Comparison of ENCODE assay signal across 9 cellular contexts in the genomic region with DNA sequence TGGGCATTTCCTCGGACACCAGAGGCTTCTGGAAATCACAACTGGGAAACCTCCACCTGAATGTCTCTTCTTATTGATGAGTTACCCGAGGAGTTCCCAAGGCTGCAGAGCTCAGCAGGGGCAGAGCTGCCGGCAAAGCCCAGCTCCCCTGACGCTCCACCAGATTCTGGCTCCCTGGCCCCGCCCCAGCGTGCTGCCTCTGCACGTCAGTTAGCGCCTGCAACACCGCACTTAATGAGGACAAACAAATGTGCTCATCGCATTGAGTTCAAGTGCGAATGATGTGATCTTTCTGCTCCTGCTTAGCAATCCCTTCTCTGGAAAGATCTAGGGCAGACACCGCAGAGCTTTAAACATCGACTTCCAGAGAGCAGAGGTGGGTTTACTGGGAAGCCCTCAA. TPM values are rescaled to one million over a fixed set of nuclear protein-coding genes. Genes with fewer than 3 reads are reported as not detected.
DNase-seq lines count a peak whose midpoint lies in the region; ATAC-seq lines count a peak whose summit lies in the region.
"Had no signal": no experiment of that assay in that cellular context is flagged by ENCODE, and none has a peak within 500 bp of the region (broad histone marks: within the 10 kb centered on the region; RNA-seq: fewer than 3 reads in every experiment).

No MANE protein-coding gene starts in this region.

- no peak overlapping the region for H4K8ac ChIP-seq in neuronal stem cell (ENCODE audit: low read depth, low read length)

- no peaks in the 10 kb centered on the region for H3K9me3 ChIP-seq in neuronal stem cell (replicated peaks in 1 of 2; ENCODE audit: control insufficient read depth in 2 of 2, insufficient read depth in 1 of 2, low read depth in 1 of 2, low read length in 2 of 2)

- H3K27me3 ChIP-seq in neuronal stem cell (ENCODE audit: control insufficient read depth in 3 of 3, insufficient read depth in 3 of 3, low read depth in 1 of 3, low read length in 3 of 3), result peaks cover 0 to 13% (median 0%) of the 10 kb centered on the region in 3 experiments

- H2AFZ ChIP-seq in neuronal stem cell (ENCODE audit: low read length), result peak overlapping the region; percentile 80

- H2BK12ac ChIP-seq in neuronal stem cell (ENCODE audit: low read length), result no peak overlapping the region

- H3K23ac ChIP-seq in neuronal stem cell (ENCODE audit: low read depth, low read length, poor library complexity), result no peak overlapping the region

- no CpG with 5 or more reads among the region's 13 CpGs for whole genome bisulfite sequencing in neuronal stem cell (ENCODE audit: extremely low coverage in 2 of 2, insufficient read length in 2 of 2, insufficient replicate concordance in 1 of 2), 2 donors

- H3K27ac ChIP-seq in neuronal stem cell (replicated peaks; ENCODE audit: low read length), result no peak overlapping the region

- no peak overlapping the region for H3K4me3 ChIP-seq in neuronal stem cell (ENCODE audit: low read length in 2 of 2)

- no peaks in the 10 kb centered on the region for H3K79me1 ChIP-seq in neuronal stem cell (ENCODE audit: low read depth, low read length)

- peak overlapping the region; percentile 71 for H3K4me2 ChIP-seq in neuronal stem cell (ENCODE audit: insufficient read depth, low read length, poor library complexity, severe bottlenecking)

- no peak overlapping the region for H3K14ac ChIP-seq in neuronal stem cell (ENCODE audit: low read length)

- H2BK15ac ChIP-seq in neuronal stem cell (ENCODE audit: low read length), result no peak overlapping the region

- H2BK5ac ChIP-seq in neuronal stem cell (ENCODE audit: low read length), result no peak overlapping the region

- no peak overlapping the region for H4K91ac ChIP-seq in neuronal stem cell (ENCODE audit: low read depth, low read length, poor library complexity)

- no peak overlapping the region for H2BK120ac ChIP-seq in neuronal stem cell (ENCODE audit: low read depth, low read length)

- peak; percentile 45 for DNase-seq in NCI-H1436 (lab: John Stamatoyannopoulos, UW)
- DNase-seq in NCI-H1436 treated with DMSO at 0.1 percent for 48 hours (lab: John Stamatoyannopoulos, UW), result no peak
- DNase-seq in activated CD4-positive, alpha-beta T cell treated with anti-CD3 and anti-CD28 coated beads, Interleukin-2, amount 50 U/mL, for 48 hours, result peak; percentile 24 to 29
- DNase-seq in fibroblast of gingiva (ENCODE audit: low read depth), result peak; percentile 4
- peak; percentile 31 for DNase-seq in neuronal stem cell (ENCODE audit: low spot score)
- DNase-seq in stimulated activated naive CD4-positive, alpha-beta T cell treated with Interleukin-2 at 50 U/mL for 16 hours (lab: John Stamatoyannopoulos, UW), result no peak
- DNase-seq: natural killer cell had no signal

- no peak overlapping the region for H3K18ac ChIP-seq in neuronal stem cell (ENCODE audit: low read length)

- no peak overlapping the region for H3K4ac ChIP-seq in neuronal stem cell (ENCODE audit: low read length)

- no peaks in the 10 kb centered on the region for H3K36me3 ChIP-seq in neuronal stem cell (replicated peaks in 1 of 2; ENCODE audit: control insufficient read depth in 2 of 2, insufficient read depth in 2 of 2, low read length in 2 of 2)

- H3K4me1 ChIP-seq in neuronal stem cell (ENCODE audit: control insufficient read depth in 2 of 2, insufficient read depth in 1 of 2, low read depth in 1 of 2, low read length in 2 of 2), result peaks cover 2 to 11% of the 10 kb centered on the region in 2 donors

- no peak for ATAC-seq in GM18870 (IDR thresholded peaks at IDR 0.05; ENCODE audit: unreplicated experiment)
- no peak for ATAC-seq in GM18909 (IDR thresholded peaks at IDR 0.05; ENCODE audit: poor library complexity, unreplicated experiment)

- H3K9ac ChIP-seq in neuronal stem cell (ENCODE audit: low read depth, low read length, poor library complexity), result no peak overlapping the region

- H2AK5ac ChIP-seq in neuronal stem cell (ENCODE audit: low read depth, low read length), result no peak overlapping the region

RNA-seq across cellular contexts. Expression of a gene that starts 55.5 kb away (rescaled TPM):
- 12.2 TPM for polyA plus RNA-seq in neuronal stem cell (2013, experiment 1 of 2)
- polyA plus RNA-seq in neuronal stem cell (2013, experiment 2 of 2), result 12.2 TPM

Comparison
In these comparisons a context has a peak if more than half of its experiments do, and no peak if none do; other contexts are left out.
1. DNase-seq: peak in NCI-H1436 (single experiment), activated CD4-positive, alpha-beta T cell treated with anti-CD3 and anti-CD28 coated beads, Interleukin-2, amount 50 U/mL, for 48 hours (2 of 2), fibroblast of gingiva (single experiment) and neuronal stem cell (single experiment); none in NCI-H1436 treated with DMSO at 0.1 percent for 48 hours (single experiment) and stimulated activated naive CD4-positive, alpha-beta T cell treated with Interleukin-2 at 50 U/mL for 16 hours (single experiment).